Comparison of ENCODE assay signal across 16 cellular contexts in genomic region chr17:3798273-3799180, GRCh38. TPM values are rescaled to one million over a fixed set of nuclear protein-coding genes. Genes with fewer than 3 reads are reported as not detected.
A peak's percentile ranks its signal among the peaks of the same experiment; 100 is the strongest.
DNase-seq lines count a peak whose midpoint lies in the region; ATAC-seq and TF ChIP-seq lines count a peak whose summit lies in the region.
"Had no signal": no experiment of that assay in that cellular context is flagged by ENCODE, and none has a peak within 500 bp of the region (broad histone marks: within the 10 kb centered on the region; RNA-seq: fewer than 3 reads in every experiment).

No MANE protein-coding gene starts in this region.

- H3K4me3 Mint-ChIP-seq in activated CD8-positive, alpha-beta memory T cell treated with anti-CD3 and anti-CD28 coated beads, Interleukin-2, amount 10 ng/mL, durations not matched to agents 7 days and 5 days, result peak overlapping the region; percentile 81
- H3K4me3 Mint-ChIP-seq: type B pancreatic cell had no signal

- TF ChIP-seq RAD21 in liver (IDR thresholded peaks at IDR 0.05), result no peak

- WGBS in liver, result 84% methylated on average over 15 of the region's 15 CpGs
- 74 to 84% (median 82%) methylated on average over 10 to 15 of the region's 15 CpGs for WGBS in spleen, 5 donors

- peak overlapping the region; percentile 86 for H3K27ac Mint-ChIP-seq in activated CD8-positive, alpha-beta memory T cell treated with anti-CD3 and anti-CD28 coated beads, Interleukin-2, amount 10 ng/mL, durations not matched to agents 7 days and 5 days
- H3K27ac Mint-ChIP-seq: type B pancreatic cell had no signal

- H3K4me1 Mint-ChIP-seq in activated CD8-positive, alpha-beta memory T cell treated with anti-CD3 and anti-CD28 coated beads, Interleukin-2, amount 10 ng/mL, durations not matched to agents 7 days and 5 days, result peaks cover 87% of the 10 kb centered on the region

- H3K27me3 ChIP-seq in Peyer's patch, result no peaks in the 10 kb centered on the region
- H3K27me3 ChIP-seq in liver (ENCODE audit: control insufficient read depth in 4 of 4, insufficient read depth in 4 of 4, low read length in 3 of 4), result no peaks in the 10 kb centered on the region
- H3K27me3 ChIP-seq in spleen (replicated peaks in 1 of 7), result no peaks in the 10 kb centered on the region

- H3K27ac ChIP-seq in Peyer's patch (peak overlapping the region; percentile 52 to 70 (median 60)), liver (ENCODE audit: low read depth in 1 of 2, low read length in 2 of 2) (peak overlapping the region; percentile 7 to 40), spleen (peak overlapping the region in 3 of 8 donors; percentile 52 to 73 (median 62))
- H3K27ac ChIP-seq: SK-N-MC had no signal

- CTCF ChIA-PET in activated CD8-positive, alpha-beta memory T cell treated with anti-CD3 and anti-CD28 coated beads, Interleukin-2, amount 10 ng/mL, durations not matched to agents 7 days and 5 days (lab: Charles Lee), result interaction anchor here (0.8 to 3.3 kb wide), 2 partner anchors 60 to 87 kb away, joined by 3 to 31 read pairs; no protein-coding TSS in a partner anchor

- H3K36me3 Mint-ChIP-seq in activated CD8-positive, alpha-beta memory T cell treated with anti-CD3 and anti-CD28 coated beads, Interleukin-2, amount 10 ng/mL, durations not matched to agents 7 days and 5 days, result peaks cover 25% of the 10 kb centered on the region
- H3K36me3 Mint-ChIP-seq: type B pancreatic cell had no signal

- H3K9me3 Mint-ChIP-seq in activated CD8-positive, alpha-beta memory T cell treated with anti-CD3 and anti-CD28 coated beads, Interleukin-2, amount 10 ng/mL, durations not matched to agents 7 days and 5 days (ENCODE audit: low read depth), result no peaks in the 10 kb centered on the region
- H3K9me3 Mint-ChIP-seq: type B pancreatic cell had no signal

- no peaks in the 10 kb centered on the region for H3K9me3 ChIP-seq in Peyer's patch
- H3K9me3 ChIP-seq in liver (ENCODE audit: control insufficient read depth in 4 of 4, low read length in 3 of 4), result no peaks in the 10 kb centered on the region
- no peaks in the 10 kb centered on the region for H3K9me3 ChIP-seq in spleen

- H3K4me3 ChIP-seq in Peyer's patch (peak overlapping the region in 1 of 4 donors; percentile 7), liver (ENCODE audit: low read depth in 1 of 3, low read length in 3 of 3) (no peak overlapping the region), spleen (peak overlapping the region in 1 of 8 donors; percentile 2)
- H3K4me3 ChIP-seq: SK-N-MC had no signal

- peaks cover 0 to 9% (median 0%) of the 10 kb centered on the region in 4 donors for H3K4me1 ChIP-seq in Peyer's patch
- H3K4me1 ChIP-seq in liver (ENCODE audit: control insufficient read depth in 4 of 4, insufficient read depth in 4 of 4, low read length in 3 of 4), result peaks cover 20 to 52% (median 33%) of the 10 kb centered on the region in 4 donors
- H3K4me1 ChIP-seq in spleen, result peaks cover 4 to 79% (median 41%) of the 10 kb centered on the region in 6 donors

- intact Hi-C loops in spleen (cut with DNase I; ENCODE audit: low total_unique reads), result no loop called here

- no peak overlapping the region for H3K9ac ChIP-seq in liver (ENCODE audit: low read depth in 1 of 2, low read length in 2 of 2)

- TF ChIP-seq POLR2A in Peyer's patch (IDR thresholded peaks at IDR 0.05) (no peak), spleen (IDR thresholded peaks at IDR 0.05) (no peak), erythroblast (IDR thresholded peaks at IDR 0.05; ENCODE audit: low read length) (no peak)

- no peak for ATAC-seq in activated CD8-positive, alpha-beta memory T cell treated with anti-CD3 and anti-CD28 coated beads, Interleukin-2, amount 10 ng/mL, durations not matched to agents 7 days and 5 days
- ATAC-seq in esophagus mucosa (no peak), HG02759 (IDR thresholded peaks at IDR 0.05; ENCODE audit: unreplicated experiment) (no peak)

- no peak for TF ChIP-seq CTCF in Peyer's patch (IDR thresholded peaks at IDR 0.05)
- no peak for TF ChIP-seq CTCF in liver (IDR thresholded peaks at IDR 0.05; ENCODE audit: low read depth, low read length, missing input control)
- no peak for TF ChIP-seq CTCF in spleen (IDR thresholded peaks at IDR 0.05 in 8 of 11, conservative IDR thresholded peaks at IDR 0.05 in 3 of 11)

- H3K27me3 Mint-ChIP-seq in activated CD8-positive, alpha-beta memory T cell treated with anti-CD3 and anti-CD28 coated beads, Interleukin-2, amount 10 ng/mL, durations not matched to agents 7 days and 5 days, result peaks cover 2% of the 10 kb centered on the region
- H3K27me3 Mint-ChIP-seq: type B pancreatic cell had no signal

- no peak for DNase-seq in activated CD8-positive, alpha-beta memory T cell treated with anti-CD3 and anti-CD28 coated beads, Interleukin-2, amount 10 ng/mL, durations not matched to agents 7 days and 5 days
- DNase-seq in activated CD8-positive, alpha-beta memory T cell treated with anti-CD3 and anti-CD28 coated beads, Interleukin-2, amount 50 U/mL, for 48 hours, result no peak
- DNase-seq in Peyer's patch (peak in 2 of 3 donors; percentile 15 to 64), spleen (peak; percentile 79), erythroblast (lab: John Stamatoyannopoulos, UW) (no peak)
- DNase-seq: 8988T; Calu3; cerebellar nuclear complex; HCEC 1CT; NCI-H2029 treated with DMSO at 0.1 percent for 48 hours; NK-92 treated with Interleukin-12 subunit alpha and Interleukin-12 subunit beta, amount 100 ng/mL, for 24 hours had no signal

- no peaks in the 10 kb centered on the region for H3K36me3 ChIP-seq in Peyer's patch
- no peaks in the 10 kb centered on the region for H3K36me3 ChIP-seq in liver (ENCODE audit: control insufficient read depth in 4 of 4, insufficient read depth in 3 of 4, low read depth in 1 of 4, low read length in 3 of 4)
- no peaks in the 10 kb centered on the region for H3K36me3 ChIP-seq in spleen

TF ChIP-seq in liver, 16 proteins besides CTCF, POLR2A, EP300 and RAD21:
- TF ChIP-seq RXRA (IDR thresholded peaks at IDR 0.05) (peak; percentile 42 to 69), HNF4A (conservative IDR thresholded peaks at IDR 0.05) (peak; percentile 17 to 38), SP1 (IDR thresholded peaks at IDR 0.05) (peak; percentile 9), MAX (IDR thresholded peaks at IDR 0.05) (no peak)
TF ChIP-seq in liver: peak in this region for 3.

RNA-seq across cellular contexts. Expression of gene ITGAE, which starts 2.5 kb away (rescaled TPM):
- 10 to 100 TPM; 54.4 to 70.9 TPM for total RNA-seq in activated CD8-positive, alpha-beta memory T cell treated with anti-CD3 and anti-CD28 coated beads, Interleukin-2, amount 10 ng/mL, durations not matched to agents 7 days and 5 days
- 10 to 100 TPM; 14.9 to 41.8 (median 31.5) TPM for total RNA-seq in Peyer's patch
- 10 to 100 TPM in 1 of 2 donors, 1 to 10 TPM in 1; 6.5 to 13.9 TPM for total RNA-seq in liver
- 10 to 100 TPM; 10.3 to 17.7 TPM for polyA plus RNA-seq in liver
- total RNA-seq in spleen, result 10 to 100 TPM; 20.3 to 31.4 (median 26.3) TPM
- polyA plus RNA-seq in spleen, result 10 to 100 TPM; 75.2 to 91.1 (median 78.3) TPM
- total RNA-seq in esophagus mucosa, result 19.4 TPM

RNA-seq across cellular contexts. Expression of gene NCBP3, which starts 47.5 kb away (rescaled TPM):
- 10 to 100 TPM; 46.3 to 48.7 TPM for total RNA-seq in activated CD8-positive, alpha-beta memory T cell treated with anti-CD3 and anti-CD28 coated beads, Interleukin-2, amount 10 ng/mL, durations not matched to agents 7 days and 5 days
- total RNA-seq in Peyer's patch, result 10 to 100 TPM; 24.8 to 41.6 (median 32.2) TPM
- 10 to 100 TPM; 11.8 to 17.1 TPM for total RNA-seq in liver
- polyA plus RNA-seq in liver, result 1 to 10 TPM; 4.6 to 4.8 TPM
- 10 to 100 TPM; 24.9 to 43.9 (median 39.8) TPM for total RNA-seq in spleen
- 10 to 100 TPM; 13.0 to 22.8 (median 20.6) TPM for polyA plus RNA-seq in spleen
- 14.9 TPM for total RNA-seq in esophagus mucosa

Comparison
In these comparisons a context has a peak if more than half of its experiments do, and no peak if none do; other contexts are left out.
1. DNase-seq: peak in Peyer's patch (2 of 3) and spleen (single experiment); none in activated CD8-positive, alpha-beta memory T cell treated with anti-CD3 and anti-CD28 coated beads, Interleukin-2, amount 10 ng/mL, durations not matched to agents 7 days and 5 days (single experiment), activated CD8-positive, alpha-beta memory T cell treated with anti-CD3 and anti-CD28 coated beads, Interleukin-2, amount 50 U/mL, for 48 hours (single experiment) and erythroblast (0 of 2).